12 cellular contexts compared by ENCODE assay signal in the genomic region with DNA sequence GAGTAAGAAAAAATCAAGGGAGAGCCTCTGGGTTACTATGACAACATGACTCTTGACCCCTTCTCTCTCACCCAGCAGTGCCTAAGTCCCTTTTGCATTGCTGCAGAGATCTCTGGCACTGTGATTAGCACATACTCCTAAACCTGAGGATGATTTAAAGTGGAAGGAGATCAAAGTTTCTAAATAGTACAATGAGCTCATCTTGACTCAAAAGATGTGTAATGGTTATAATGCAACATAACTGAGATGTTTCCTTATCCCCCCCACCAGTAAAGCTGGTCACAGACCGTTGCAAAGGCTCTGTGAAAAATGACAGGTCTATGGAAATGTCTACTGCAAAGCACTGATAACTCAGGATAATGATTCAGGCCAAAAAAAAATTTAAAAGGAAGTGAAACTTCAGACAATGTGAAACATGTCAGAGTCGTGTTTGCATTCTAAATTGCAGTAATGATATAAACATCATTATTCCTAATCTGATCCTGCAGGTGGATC.
DNase-seq lines count a peak whose midpoint lies in the region; ATAC-seq and TF ChIP-seq lines count a peak whose summit lies in the region.
"Had no signal": no experiment of that assay in that cellular context is flagged by ENCODE, and none has a peak within 500 bp of the region (broad histone marks: within the 10 kb centered on the region; RNA-seq: fewer than 3 reads in every experiment).

No MANE protein-coding gene starts in this region.

- H2BK5ac ChIP-seq in IMR-90 (ENCODE audit: low read depth, low read length, poor library complexity, severe bottlenecking), result no peak overlapping the region

- H3K4me2 ChIP-seq in IMR-90 (ENCODE audit: low read depth, low read length), result no peak overlapping the region

- ATAC-seq in GM21723 (IDR thresholded peaks at IDR 0.05; ENCODE audit: unreplicated experiment), result peak; percentile 65
- ATAC-seq in IMR-90 (ENCODE audit: low read depth), result peak; percentile 60
- ATAC-seq in left cardiac atrium, result no peak
- ATAC-seq in psoas muscle, result no peak
- ATAC-seq: activated T-helper 17 cell treated with anti-CD3 and anti-CD28 coated beads, Interleukin-2, amount 50 U/mL, for 72 hours; T-cell had no signal

- H3K27me3 ChIP-seq in IMR-90 (ENCODE audit: control insufficient read depth, insufficient read depth, low read length) (no peaks in the 10 kb centered on the region), psoas muscle (ENCODE audit: insufficient read depth in 3 of 3, low read length in 2 of 3) (peaks cover 0 to 1% (median 0%) of the 10 kb centered on the region in 3 donors), A673 (replicated peaks; ENCODE audit: insufficient read depth, low read depth, low read length, poor library complexity) (no peaks in the 10 kb centered on the region)
- H3K27me3 ChIP-seq: transverse colon had no signal

- no peak overlapping the region for H3K9ac ChIP-seq in IMR-90 (ENCODE audit: low read depth, low read length)

- H3K4ac ChIP-seq in IMR-90 (ENCODE audit: low read depth, low read length), result no peak overlapping the region

- BruUV-seq in IMR-90 (replicated peaks; lab: Mats Ljungman, UMichigan) (no TSS peak), A673 (replicated peaks; lab: Mats Ljungman, UMichigan) (no TSS peak)

- H3K18ac ChIP-seq in IMR-90 (ENCODE audit: low read depth, low read length), result no peak overlapping the region

- CTCF ChIA-PET in IMR-90 (lab: Yijun Ruan, JAX) (no interaction called here), A673 (lab: Charles Lee) (interaction anchor here (0.6 kb wide), 1 partner anchor 293 kb away, joined by 14 read pairs; no protein-coding TSS in a partner anchor)

- H2AFZ ChIP-seq in IMR-90 (replicated peaks; ENCODE audit: low read length, poor library complexity), result no peak overlapping the region

- H3K79me1 ChIP-seq in IMR-90 (ENCODE audit: low read depth in 1 of 2, low read length in 2 of 2), result no peaks in the 10 kb centered on the region

- intact Hi-C loops in IMR-90 (cut with micrococcal nuclease), result loop anchor here (5.0 kb wide), 1 partner anchor 522 kb away; a partner anchor contains a TSS
- intact Hi-C loops in left cardiac atrium (cut with DNase I), result no loop called here
- intact Hi-C loops in psoas muscle (cut with DNase I), result no loop called here
- intact Hi-C loops in A673 (cut with micrococcal nuclease; ENCODE audit: unreplicated experiment), result no loop called here

- in situ Hi-C loops in IMR-90 (cut with MboI; ENCODE audit: low sequenced_read_pairs), result no loop called here

- H3K36me3 ChIP-seq in IMR-90 (ENCODE audit: control insufficient read depth, insufficient read depth, low read length) (0 out of 2 replicates have a peak, but pooled peaks cover 1% of the 10 kb centered on the region), psoas muscle (ENCODE audit: insufficient read depth in 1 of 2, low read depth in 1 of 2) (no peaks in the 10 kb centered on the region), A673 (ENCODE audit: insufficient read depth, low read length, poor library complexity, severe bottlenecking) (no peaks in the 10 kb centered on the region)
- H3K36me3 ChIP-seq: transverse colon had no signal

- H3K14ac ChIP-seq in IMR-90 (replicated peaks; ENCODE audit: low read depth, low read length), result no peak overlapping the region; the same call in 1 of the 2 replicates

- no CpG with 5 or more reads among the region's 2 CpGs for WGBS in IMR-90 (ENCODE audit: extremely low coverage in 2 of 2, insufficient read length in 1 of 2), 2 experiments
- WGBS in psoas muscle, 3 donors, result 30 to 38% (median 32%) methylated on average over 2 of the region's 2 CpGs

- no peak overlapping the region for H2AK9ac ChIP-seq in IMR-90 (replicated peaks; ENCODE audit: low read depth, low read length, poor library complexity)

- no peak overlapping the region for H4K5ac ChIP-seq in IMR-90 (ENCODE audit: low read depth, low read length)

- no peak overlapping the region for H4K91ac ChIP-seq in IMR-90 (ENCODE audit: insufficient read depth, low read depth, low read length)

- no peak overlapping the region for H3K4me3 ChIP-seq in IMR-90 (ENCODE audit: insufficient read depth, low read depth, low read length)
- H3K4me3 ChIP-seq in psoas muscle, result no peak overlapping the region
- no peak overlapping the region for H3K4me3 ChIP-seq in A673 (ENCODE audit: low read depth, low read length, poor library complexity, severe bottlenecking)
- H3K4me3 ChIP-seq: transverse colon had no signal

- H3K4me1 ChIP-seq in IMR-90 (ENCODE audit: control insufficient read depth, insufficient read depth, low read length), result peaks cover 6% of the 10 kb centered on the region
- H3K4me1 ChIP-seq in psoas muscle, result no peaks in the 10 kb centered on the region
- no peaks in the 10 kb centered on the region for H3K4me1 ChIP-seq in A673 (ENCODE audit: insufficient read depth, low read length, poor library complexity, severe bottlenecking)
- H3K4me1 ChIP-seq: transverse colon had no signal

- no peak overlapping the region for H3K27ac ChIP-seq in IMR-90 (ENCODE audit: insufficient read depth, low read length)
- H3K27ac ChIP-seq in psoas muscle, result no peak overlapping the region
- no peak overlapping the region for H3K27ac ChIP-seq in A673 (ENCODE audit: low read depth, low read length, poor library complexity, severe bottlenecking)
- H3K27ac ChIP-seq: transverse colon had no signal

- TF ChIP-seq CTCF in IMR-90 (conservative IDR thresholded peaks at IDR 0.05; ENCODE audit: low read depth, low read length) (no peak), psoas muscle (IDR thresholded peaks at IDR 0.05) (no peak), A673 (conservative IDR thresholded peaks at IDR 0.05; ENCODE audit: low read depth, low read length) (no peak)

- no peak overlapping the region for H4K8ac ChIP-seq in IMR-90 (ENCODE audit: low read depth in 2 of 2, low read length in 2 of 2)

- H2BK20ac ChIP-seq in IMR-90 (ENCODE audit: low read depth, low read length), result no peak overlapping the region

- no peak for TF ChIP-seq RAD21 in IMR-90 (IDR thresholded peaks at IDR 0.05; ENCODE audit: low read length)

- no peak overlapping the region for H2BK15ac ChIP-seq in IMR-90 (ENCODE audit: low read depth, low read length)

- no peak overlapping the region for H2BK120ac ChIP-seq in IMR-90 (ENCODE audit: low read depth, low read length)

- H3K9me3 ChIP-seq in IMR-90 (ENCODE audit: control insufficient read depth, insufficient read depth, low read length), result no peaks in the 10 kb centered on the region
- no peaks in the 10 kb centered on the region for H3K9me3 ChIP-seq in psoas muscle
- no peaks in the 10 kb centered on the region for H3K9me3 ChIP-seq in A673 (ENCODE audit: low read depth, low read length, poor library complexity, severe bottlenecking)
- H3K9me3 ChIP-seq: transverse colon had no signal

- peaks cover 3% of the 10 kb centered on the region; the same call in 1 of the 2 replicates for H3K9me1 ChIP-seq in IMR-90 (ENCODE audit: insufficient read depth, low read length)

- no peak overlapping the region for H3K23ac ChIP-seq in IMR-90 (ENCODE audit: low read depth, low read length)

- dilution Hi-C loops in IMR-90 (cut with HindIII; ENCODE audit: low sequenced_read_pairs, unreplicated experiment), result no loop called here

- TF ChIP-seq POLR2A in IMR-90 (IDR thresholded peaks at IDR 0.05; ENCODE audit: low read depth, low read length), result no peak

- H4K20me1 ChIP-seq in IMR-90 (ENCODE audit: insufficient read depth, low read length), result no peaks in the 10 kb centered on the region

- DNase-seq in EL, result peak; percentile 5
- peak; percentile 60 for DNase-seq in IMR-90
- peak; percentile 83 for DNase-seq in amniotic epithelial cell (ENCODE audit: low read depth)
- DNase-seq in islet precursor cell, result no peak
- DNase-seq in left cardiac atrium, result no peak
- DNase-seq in psoas muscle, result no peak
- DNase-seq in A673 (ENCODE audit: low spot score), result no peak
- DNase-seq: CD4-positive, alpha-beta memory T cell; T-cell; transverse colon had no signal

- H3K56ac ChIP-seq in IMR-90 (ENCODE audit: extremely low read depth, insufficient read depth, low read length), result no peak overlapping the region

- no peak overlapping the region for H2AK5ac ChIP-seq in IMR-90 (ENCODE audit: low read depth, low read length)

- POLR2A ChIA-PET in IMR-90 (lab: Charles Lee; ENCODE audit: unreplicated experiment), result no interaction called here
- POLR2A ChIA-PET in A673 (lab: Charles Lee; ENCODE audit: low non-redundant PET), result no interaction called here

TF ChIP-seq in IMR-90, 13 proteins besides CTCF, POLR2A, EP300 and RAD21:
- TF ChIP-seq SMC3 (IDR thresholded peaks at IDR 0.05; ENCODE audit: low read depth, low read length), result no peak
- TF ChIP-seq CEBPB (IDR thresholded peaks at IDR 0.05; ENCODE audit: low read depth, low read length), result peak; percentile 59; the same call in 1 of the 2 replicates

Comparison
In these comparisons a context has a peak if more than half of its experiments do, and no peak if none do; other contexts are left out.
1. DNase-seq: peak in EL (single experiment), IMR-90 (single experiment) and amniotic epithelial cell (single experiment); none in islet precursor cell (single experiment), left cardiac atrium (single experiment), psoas muscle (0 of 2) and A673 (single experiment).
2. ATAC-seq: peak in GM21723 (single experiment) and IMR-90 (single experiment); none in left cardiac atrium (0 of 2) and psoas muscle (0 of 4).